7 cellular contexts compared by ENCODE assay signal in genomic region chr7:22821702-22822485, GRCh38. TPM values are rescaled to one million over a fixed set of nuclear protein-coding genes. Genes with fewer than 3 reads are reported as not detected.
DNase-seq lines count a peak whose midpoint lies in the region; ATAC-seq and TF ChIP-seq lines count a peak whose summit lies in the region.

No MANE protein-coding gene starts in this region.

- ATAC-seq in GM21390 (IDR thresholded peaks at IDR 0.05; ENCODE audit: unreplicated experiment) (peak; percentile 8), HG03039 (IDR thresholded peaks at IDR 0.05; ENCODE audit: unreplicated experiment) (no peak), GM21367 (IDR thresholded peaks at IDR 0.05; ENCODE audit: unreplicated experiment) (no peak)

- H3K79me2 ChIP-seq in OCI-LY3 (ENCODE audit: low read length): peaks cover 43% of the 10 kb centered on the region

- 11 to 13% methylated on average over 18 of the region's 18 CpGs for WGBS in tibial nerve, 2 donors

- TF ChIP-seq POLR2A in tibial nerve (IDR thresholded peaks at IDR 0.05): no peak

- H3K9ac ChIP-seq in OCI-LY3 (ENCODE audit: low read length): peak overlapping the region; percentile 83

- H3K4me3 Mint-ChIP-seq in chondrocyte (ENCODE audit: unreplicated experiment): peak overlapping the region; percentile 98

- no peaks in the 10 kb centered on the region for H4K20me1 ChIP-seq in OCI-LY3 (ENCODE audit: insufficient read depth, low read length)

- peak overlapping the region; percentile 93 for H3K4me3 ChIP-seq in OCI-LY3 (ENCODE audit: low read length)
- peak overlapping the region; percentile 67 to 95 (median 79) for H3K4me3 ChIP-seq in tibial nerve

- no peak for TF ChIP-seq CTCF in OCI-LY3 (IDR thresholded peaks at IDR 0.05; ENCODE audit: low read depth, low read length)
- no peak for TF ChIP-seq CTCF in chondrocyte (IDR thresholded peaks at IDR 0.05)
- TF ChIP-seq CTCF in tibial nerve (IDR thresholded peaks at IDR 0.05): no peak

- DNase-seq in chondrocyte (ENCODE audit: low spot score) (no peak), lung microvascular endothelial cell (ENCODE audit: low read depth in 2 of 2) (peak; percentile 11 to 17), tibial nerve (ENCODE audit: low spot score in 2 of 2) (no peak)

- H3K9me3 Mint-ChIP-seq in chondrocyte (ENCODE audit: low read depth): no peaks in the 10 kb centered on the region

- H3K4me1 ChIP-seq in OCI-LY3 (ENCODE audit: low read length): peaks cover 20% of the 10 kb centered on the region
- H3K4me1 ChIP-seq in tibial nerve: peaks cover 0 to 46% (median 14%) of the 10 kb centered on the region in 4 donors

- no peak for TF ChIP-seq EP300 in tibial nerve (IDR thresholded peaks at IDR 0.05)

- peaks cover 5% of the 10 kb centered on the region for H3K36me3 ChIP-seq in OCI-LY3 (replicated peaks; ENCODE audit: low read depth, low read length)
- H3K36me3 ChIP-seq in tibial nerve: peaks cover 0 to 10% (median 0%) of the 10 kb centered on the region in 3 donors

- H2AFZ ChIP-seq in OCI-LY3 (ENCODE audit: low read depth, low read length): 0 out of 2 replicates have a peak overlapping the region, but pooled peaks have one; percentile 5

- H3K36me3 Mint-ChIP-seq in chondrocyte (ENCODE audit: low read depth): peaks cover 3% of the 10 kb centered on the region

- peak overlapping the region; percentile 94 for H3K4me2 ChIP-seq in OCI-LY3 (ENCODE audit: low read length)

- H3K27ac ChIP-seq in OCI-LY3 (ENCODE audit: low read length) (peak overlapping the region; percentile 64), tibial nerve (peak overlapping the region; percentile 69 to 90 (median 86))

- no peaks in the 10 kb centered on the region for H3K27me3 ChIP-seq in OCI-LY3 (ENCODE audit: low read depth, low read length)
- no peaks in the 10 kb centered on the region for H3K27me3 ChIP-seq in tibial nerve

- peak overlapping the region; percentile 96 for H3K27ac Mint-ChIP-seq in chondrocyte (ENCODE audit: unreplicated experiment)

- peaks cover 29% of the 10 kb centered on the region for H3K4me1 Mint-ChIP-seq in chondrocyte (ENCODE audit: low read depth)

- H3K27me3 Mint-ChIP-seq in chondrocyte (ENCODE audit: low read depth): no peaks in the 10 kb centered on the region

- H3K9me3 ChIP-seq in OCI-LY3 (ENCODE audit: insufficient read depth, low read length) (no peaks in the 10 kb centered on the region), tibial nerve (no peaks in the 10 kb centered on the region)

RNA-seq across cellular contexts. Expression of gene TOMM7, which starts 0.8 kb away (rescaled TPM):
- total RNA-seq in chondrocyte: 213 to 269 TPM (median 240 TPM) in 3 replicates
- 123 and 173 TPM in 2 replicates for total RNA-seq in lung microvascular endothelial cell
- 100 to 1,000 TPM; 133 to 211 (median 177) TPM for total RNA-seq in tibial nerve

Comparison
In these comparisons a context has a peak if more than half of its experiments do, and no peak if none do; other contexts are left out.
1. DNase-seq: peak in lung microvascular endothelial cell (2 of 2); none in chondrocyte (single experiment) and tibial nerve (0 of 2).